ENCODE assay signal across 21 cellular contexts in genomic region chr2:238260879-238261278, GRCh38. TPM values are rescaled to one million over a fixed set of nuclear protein-coding genes. Genes with fewer than 3 reads are reported as not detected.
DNase-seq lines count a peak whose midpoint lies in the region; ATAC-seq and TF ChIP-seq lines count a peak whose summit lies in the region.
"Had no signal": no experiment of that assay in that cellular context is flagged by ENCODE, and none has a peak within 500 bp of the region (broad histone marks: within the 10 kb centered on the region; RNA-seq: fewer than 3 reads in every experiment).

No MANE protein-coding gene starts in this region.

- H3K27me3 ChIP-seq in BE2C, result no peaks in the 10 kb centered on the region
- H3K27me3 ChIP-seq in heart left ventricle, result no peaks in the 10 kb centered on the region
- H3K27me3 ChIP-seq: dorsolateral prefrontal cortex, foreskin keratinocyte, left lung, MG63, ovary, spleen had no signal

- no peaks in the 10 kb centered on the region for H3K9me3 ChIP-seq in BE2C
- H3K9me3 ChIP-seq in heart left ventricle, result no peaks in the 10 kb centered on the region
- no peaks in the 10 kb centered on the region for H3K9me3 ChIP-seq in mucosa of descending colon
- H3K9me3 ChIP-seq: left lung, MG63, ovary, spleen had no signal

- no peak overlapping the region for H3K4me3 Mint-ChIP-seq in activated naive CD4-positive, alpha-beta T cell treated with anti-CD3 and anti-CD28 coated beads, Interleukin-2, amount 10 ng/mL, durations not matched to agents 7 days and 5 days
- H3K4me3 Mint-ChIP-seq: CD4-positive, alpha-beta T cell had no signal

- H3K36me3 ChIP-seq in BE2C (peaks cover 14% of the 10 kb centered on the region), heart left ventricle (peaks cover 0 to 91% (median 54%) of the 10 kb centered on the region in 9 donors), mucosa of descending colon (ENCODE audit: low read depth) (no peaks in the 10 kb centered on the region)
- H3K36me3 ChIP-seq: MG63, ovary had no signal

- WGBS in heart left ventricle, 4 donors, result 33 to 59% (median 42%) methylated on average over 17 to 18 of the region's 18 CpGs

- no peaks in the 10 kb centered on the region for H3K9me3 Mint-ChIP-seq in activated naive CD4-positive, alpha-beta T cell treated with anti-CD3 and anti-CD28 coated beads, Interleukin-2, amount 10 ng/mL, durations not matched to agents 7 days and 5 days
- H3K9me3 Mint-ChIP-seq: activated T-helper 2 cell treated with anti-CD3 and anti-CD28 coated beads, Interferon-gamma antibody, Interleukin-2, Interleukin-4, amounts not matched to agents 10 μg/mL and 5 μg/mL and 100 μg/mL, durations not matched to agents 14 hours and 24 hours and 36 hours; CD4-positive, alpha-beta T cell had no signal

- DNase-seq in BE2C (peak; percentile 71), RPMI8226 (peak; percentile 12), heart left ventricle (peak in 3 of 5 donors; percentile 32 to 63 (median 58)), mucosa of descending colon (peak in 2 of 3 donors; percentile 29 to 44)
- DNase-seq in stimulated activated naive CD4-positive, alpha-beta T cell treated with Interleukin-2 at 50 U/mL for 16 hours (lab: John Stamatoyannopoulos, UW), result no peak
- no peak for DNase-seq in activated naive CD4-positive, alpha-beta T cell treated with anti-CD3 and anti-CD28 coated beads, Interleukin-2, amount 10 ng/mL, durations not matched to agents 7 days and 5 days
- DNase-seq: activated CD4-positive, alpha-beta T cell treated with anti-CD3 and anti-CD28 coated beads for 48 hours; CD4-positive, alpha-beta T cell; dorsolateral prefrontal cortex; foreskin keratinocyte; MG63; NCI-H1930; NK-92 treated with Interleukin-12 subunit alpha and Interleukin-12 subunit beta, amount 100 ng/mL, for 24 hours; ovary; spleen; SW 1271 had no signal

- no peak for TF ChIP-seq POLR2A in heart left ventricle (IDR thresholded peaks at IDR 0.05)

- H3K36me3 Mint-ChIP-seq in activated naive CD4-positive, alpha-beta T cell treated with anti-CD3 and anti-CD28 coated beads, Interleukin-2, amount 10 ng/mL, durations not matched to agents 7 days and 5 days, result peaks cover 15% of the 10 kb centered on the region

- CTCF ChIA-PET in activated naive CD4-positive, alpha-beta T cell treated with anti-CD3 and anti-CD28 coated beads, Interleukin-2, amount 10 ng/mL, durations not matched to agents 7 days and 5 days (lab: Charles Lee), result interaction anchor here (1.0 to 3.8 kb wide), 5 partner anchors 12 to 403 kb away, joined by 3 to 24 read pairs (median 3); no protein-coding TSS in a partner anchor

- H3K4me1 Mint-ChIP-seq in activated naive CD4-positive, alpha-beta T cell treated with anti-CD3 and anti-CD28 coated beads, Interleukin-2, amount 10 ng/mL, durations not matched to agents 7 days and 5 days, result peaks cover 32% of the 10 kb centered on the region

- H3K27ac Mint-ChIP-seq in activated naive CD4-positive, alpha-beta T cell treated with anti-CD3 and anti-CD28 coated beads, Interleukin-2, amount 10 ng/mL, durations not matched to agents 7 days and 5 days, result no peak overlapping the region
- H3K27ac Mint-ChIP-seq: activated T-helper 2 cell treated with anti-CD3 and anti-CD28 coated beads, Interferon-gamma antibody, Interleukin-2, Interleukin-4, amounts not matched to agents 10 μg/mL and 5 μg/mL and 100 μg/mL, durations not matched to agents 14 hours and 24 hours and 36 hours; CD4-positive, alpha-beta T cell had no signal

- peaks cover 15% of the 10 kb centered on the region for H3K4me1 ChIP-seq in BE2C
- H3K4me1 ChIP-seq in heart left ventricle, result peaks cover 0 to 38% (median 24%) of the 10 kb centered on the region in 12 donors
- peaks cover 14% of the 10 kb centered on the region for H3K4me1 ChIP-seq in mucosa of descending colon (ENCODE audit: low read depth)
- H3K4me1 ChIP-seq: foreskin keratinocyte had no signal

- H3K4me3 ChIP-seq in BE2C (ENCODE audit: low read depth, low read length) (no peak overlapping the region), heart left ventricle (no peak overlapping the region), mucosa of descending colon (no peak overlapping the region)
- H3K4me3 ChIP-seq: dorsolateral prefrontal cortex, GM12878, left lung, MG63, ovary had no signal

- H3K27ac ChIP-seq in heart left ventricle, result no peak overlapping the region
- H3K27ac ChIP-seq: foreskin keratinocyte, left lung, ovary, spleen had no signal

- no peaks in the 10 kb centered on the region for H3K27me3 Mint-ChIP-seq in activated naive CD4-positive, alpha-beta T cell treated with anti-CD3 and anti-CD28 coated beads, Interleukin-2, amount 10 ng/mL, durations not matched to agents 7 days and 5 days
- H3K27me3 Mint-ChIP-seq: CD4-positive, alpha-beta T cell had no signal

- intact Hi-C loops in heart left ventricle (cut with DNase I) (loop anchor here in 7 of 10 donors (5.0 to 10.0 kb wide), 6 partner anchors 96 to 406 kb away; partner anchors contain the start of genes RAMP1 (in 6 of the 7) and ERFE (in 1 of the 7)), mucosa of descending colon (cut with DNase I, micrococcal nuclease) (no loop called here)

- ATAC-seq in heart left ventricle (peak in 3 of 4 donors; percentile 26 to 43 (median 33)), mucosa of descending colon (no peak), HG03469 (IDR thresholded peaks at IDR 0.05; ENCODE audit: unreplicated experiment) (no peak), HG02610 (IDR thresholded peaks at IDR 0.05; ENCODE audit: unreplicated experiment) (no peak)
- ATAC-seq: foreskin keratinocyte, GM12878, left lung had no signal

- TF ChIP-seq CTCF in BE2C (IDR thresholded peaks at IDR 0.05; ENCODE audit: low read depth, low read length) (no peak), heart left ventricle (IDR thresholded peaks at IDR 0.05) (no peak), mucosa of descending colon (IDR thresholded peaks at IDR 0.05) (no peak)

RNA-seq across cellular contexts. Expression of gene HES6, which starts 21.0 kb away (rescaled TPM):
- 55.3 TPM for polyA plus RNA-seq in BE2C (2012; ENCODE audit: insufficient read depth, insufficient read length, low read depth)
- total RNA-seq in heart left ventricle, result 1 to 10 TPM in 8 of 9 donors, under 1 TPM in 1; 0.45 to 5.9 (median 2.5) TPM
- polyA plus RNA-seq in heart left ventricle, result 1 to 10 TPM; 3.7 to 9.1 TPM
- 10 to 100 TPM; 21.9 to 63.5 (median 25.7) TPM for total RNA-seq in mucosa of descending colon

RNA-seq across cellular contexts. Expression of gene PER2, which starts 27.5 kb away (rescaled TPM):
- polyA plus RNA-seq in BE2C (2012; ENCODE audit: insufficient read depth, insufficient read length, low read depth), result 15.7 TPM
- 10 to 100 TPM in 2 of 9 donors, 1 to 10 TPM in 7; 1.6 to 17.1 (median 5.4) TPM for total RNA-seq in heart left ventricle
- polyA plus RNA-seq in heart left ventricle, result 1 to 10 TPM; 2.2 TPM
- 10 to 100 TPM; 22.6 to 26.8 (median 22.6) TPM for total RNA-seq in mucosa of descending colon

RNA-seq across cellular contexts. Expression of gene ILKAP, which starts 57.4 kb away (rescaled TPM):
- polyA plus RNA-seq in BE2C (2012; ENCODE audit: insufficient read depth, insufficient read length, low read depth), result 46.4 TPM
- total RNA-seq in heart left ventricle (10 to 100 TPM; 12.4 to 27.7 (median 23.4) TPM), mucosa of descending colon (10 to 100 TPM; 33.2 to 55.7 (median 39.9) TPM)
- 10 to 100 TPM; 33.7 to 41.7 TPM for polyA plus RNA-seq in heart left ventricle

RNA-seq across cellular contexts. Expression of gene TRAF3IP1, which starts 59.4 kb away (rescaled TPM):
- polyA plus RNA-seq in BE2C (2012; ENCODE audit: insufficient read depth, insufficient read length, low read depth), result 7.3 TPM
- total RNA-seq in heart left ventricle (10 to 100 TPM in 7 of 9 donors, 1 to 10 TPM in 2; 3.8 to 20.3 (median 13.8) TPM), mucosa of descending colon (10 to 100 TPM; 13.3 to 37.5 (median 16.3) TPM)
- polyA plus RNA-seq in heart left ventricle, result 1 to 10 TPM; 6.3 to 7.8 TPM

Comparison
In these comparisons a context has a peak if more than half of its experiments do, and no peak if none do; other contexts are left out.
1. DNase-seq: peak in BE2C (single experiment), RPMI8226 (single experiment), heart left ventricle (3 of 5) and mucosa of descending colon (2 of 3); none in stimulated activated naive CD4-positive, alpha-beta T cell treated with Interleukin-2 at 50 U/mL for 16 hours (single experiment) and activated naive CD4-positive, alpha-beta T cell treated with anti-CD3 and anti-CD28 coated beads, Interleukin-2, amount 10 ng/mL, durations not matched to agents 7 days and 5 days (single experiment).
2. ATAC-seq: peak in heart left ventricle (3 of 4); none in mucosa of descending colon (single experiment), HG03469 (single experiment) and HG02610 (single experiment).
3. intact Hi-C loops: an anchor here in heart left ventricle (5.0 to 10.0 kb wide); none called in mucosa of descending colon.